Comparison of ENCODE assay signal across 8 cellular contexts in the genomic region with DNA sequence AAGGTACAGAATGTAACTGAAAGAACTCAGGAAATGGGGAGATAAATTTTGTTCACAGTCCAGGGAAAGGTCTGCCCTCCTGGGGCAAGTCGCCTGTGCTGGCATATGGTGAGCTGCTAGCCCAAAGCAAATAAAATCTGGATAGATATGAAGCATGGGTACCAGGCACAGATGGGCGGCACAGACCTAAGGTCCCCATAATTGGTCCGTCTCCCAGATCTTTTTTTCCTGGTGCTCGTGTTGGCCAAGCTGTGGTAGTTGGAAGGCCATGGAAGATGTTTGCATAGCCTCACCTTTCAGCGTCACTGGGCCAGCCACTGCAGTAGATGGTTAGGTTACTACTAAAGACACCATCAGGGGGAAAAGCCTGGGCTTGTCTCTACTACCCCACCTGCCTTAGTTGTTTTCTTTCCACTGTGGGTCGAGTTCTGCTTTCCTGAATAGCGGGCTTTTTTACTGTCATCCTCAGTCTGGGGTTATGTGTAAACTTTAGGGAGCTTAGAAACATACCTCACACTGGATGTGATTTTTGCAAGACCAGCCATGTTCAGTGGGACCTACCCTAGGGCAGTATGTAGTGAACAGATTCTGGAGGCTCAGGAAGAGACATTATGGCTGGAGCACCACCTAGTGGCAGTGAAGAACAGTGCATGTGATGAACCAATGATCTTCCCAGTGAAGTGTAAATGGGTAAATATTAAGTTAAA. TPM values are rescaled to one million over a fixed set of nuclear protein-coding genes. Genes with fewer than 3 reads are reported as not detected.
A peak's percentile ranks its signal among the peaks of the same experiment; 100 is the strongest.
DNase-seq lines count a peak whose midpoint lies in the region; ATAC-seq lines count a peak whose summit lies in the region.

No MANE protein-coding gene starts in this region.

- ATAC-seq in GM18519 (IDR thresholded peaks at IDR 0.05; ENCODE audit: low FRiP score, unreplicated experiment) (peak; percentile 57), HG03108 (IDR thresholded peaks at IDR 0.05; ENCODE audit: unreplicated experiment) (peak; percentile 43), left lobe of liver (peak; percentile 73)

- DNase-seq in AG08395 (ENCODE audit: low spot score) (peak; percentile 85), NCI-H2227 treated with DMSO at 0.1 percent for 48 hours (lab: John Stamatoyannopoulos, UW) (peak; percentile 19), cerebellar nuclear complex (lab: John Stamatoyannopoulos, UW) (peak; percentile 81 to 89), left lobe of liver (ENCODE audit: low spot score) (peak; percentile 78)
- DNase-seq in activated CD4-positive, alpha-beta T cell treated with anti-CD3 and anti-CD28 coated beads for 1 hour: peak; percentile 59
- DNase-seq in stimulated activated CD8-positive, alpha-beta memory T cell treated with anti-CD3 and anti-CD28 coated beads, Interleukin-2, amount 100 ng/mL, for 1 hour (ENCODE audit: low read depth in 2 of 2): peak; percentile 48 to 56

RNA-seq across cellular contexts. Expression of gene GLRX, which starts 24.2 kb away (rescaled TPM):
- 41.3 TPM for total RNA-seq in left lobe of liver

Comparison
In these comparisons a context has a peak if more than half of its experiments do, and no peak if none do; other contexts are left out.
1. Peak in every context shown above with its lines: DNase-seq and ATAC-seq.
2. DNase-seq: peak in every context shown above with its lines; median percentile 85 in AG08395; 85 in cerebellar nuclear complex; 78 in left lobe of liver; 59 in activated CD4-positive, alpha-beta T cell treated with anti-CD3 and anti-CD28 coated beads for 1 hour; 52 in stimulated activated CD8-positive, alpha-beta memory T cell treated with anti-CD3 and anti-CD28 coated beads, Interleukin-2, amount 100 ng/mL, for 1 hour; 19 in NCI-H2227 treated with DMSO at 0.1 percent for 48 hours.